ENCODE assay signal across 26 cellular contexts in the genomic region with DNA sequence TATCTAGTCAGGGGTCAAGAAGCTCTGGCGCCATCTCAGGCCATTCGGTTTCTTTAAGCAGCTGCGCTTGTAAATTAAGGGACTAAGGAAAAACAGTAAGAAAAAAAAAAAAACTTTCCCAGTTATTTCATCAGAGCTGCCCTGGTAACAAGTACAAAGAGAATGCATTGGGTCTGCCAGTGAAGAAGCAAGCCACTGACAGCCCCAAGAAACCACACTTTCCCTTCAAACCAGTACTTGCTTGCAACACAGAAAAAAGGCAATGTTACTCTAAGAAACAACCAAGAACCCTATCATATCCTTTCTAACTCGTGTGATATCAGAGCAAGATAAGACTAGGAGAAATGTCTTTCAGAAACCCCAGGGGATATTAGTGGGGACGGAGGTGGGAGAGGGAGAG. TPM values are rescaled to one million over a fixed set of nuclear protein-coding genes. Genes with fewer than 3 reads are reported as not detected.
A peak's percentile ranks its signal among the peaks of the same experiment; 100 is the strongest.
DNase-seq lines count a peak whose midpoint lies in the region; ATAC-seq, FAIRE-seq and TF ChIP-seq lines count a peak whose summit lies in the region.
"Had no signal": no experiment of that assay in that cellular context is flagged by ENCODE, and none has a peak within 500 bp of the region (broad histone marks: within the 10 kb centered on the region; RNA-seq: fewer than 3 reads in every experiment).

No MANE protein-coding gene starts in this region.

- intact Hi-C loops in heart left ventricle (cut with DNase I) (no loop called here), Panc1 (cut with micrococcal nuclease; ENCODE audit: unreplicated experiment) (no loop called here)

- CTCF ChIA-PET in Panc1 (lab: Charles Lee) = no interaction called here

- H3K4me3 ChIP-seq in cardiac muscle cell = no peak overlapping the region
- H3K4me3 ChIP-seq in heart left ventricle = no peak overlapping the region
- no peak overlapping the region for H3K4me3 ChIP-seq in Panc1 (ENCODE audit: low read depth in 2 of 2, low read length in 2 of 2)
- no peak overlapping the region for H3K4me3 ChIP-seq in endodermal cell (ENCODE audit: low read length)
- H3K4me3 ChIP-seq: K562, left lung, suprapubic skin had no signal

- H3K27ac Mint-ChIP-seq in endodermal cell = no peak overlapping the region

- ATAC-seq in heart left ventricle (no peak), Panc1 (no peak), HG03565 (IDR thresholded peaks at IDR 0.05; ENCODE audit: unreplicated experiment) (no peak)
- ATAC-seq: sciatic nerve had no signal

- no peaks in the 10 kb centered on the region for H3K9me3 Mint-ChIP-seq in endodermal cell
- H3K9me3 Mint-ChIP-seq: CD4-positive, CD25-positive, alpha-beta regulatory T cell; central memory CD8-positive, alpha-beta T cell had no signal

- H3K27me3 Mint-ChIP-seq in endodermal cell (ENCODE audit: insufficient read depth) = no peaks in the 10 kb centered on the region
- H3K27me3 Mint-ChIP-seq: CD4-positive, CD25-positive, alpha-beta regulatory T cell; central memory CD8-positive, alpha-beta T cell had no signal

- no peak for TF ChIP-seq POLR2A in heart left ventricle (IDR thresholded peaks at IDR 0.05)

- no peak overlapping the region for H3K4me3 Mint-ChIP-seq in endodermal cell
- H3K4me3 Mint-ChIP-seq: CD4-positive, CD25-positive, alpha-beta regulatory T cell; central memory CD8-positive, alpha-beta T cell had no signal

- no peak overlapping the region for H3K9ac ChIP-seq in endodermal cell (ENCODE audit: extremely low read depth, low read length, poor library complexity, severe bottlenecking)

- peak; percentile 7 for TF ChIP-seq CTCF in cardiac muscle cell (IDR thresholded peaks at IDR 0.05; ENCODE audit: low read depth, low read length)
- no peak for TF ChIP-seq CTCF in heart left ventricle (IDR thresholded peaks at IDR 0.05)
- TF ChIP-seq CTCF in Panc1 (IDR thresholded peaks at IDR 0.05) = 0 out of 2 replicates have a peak, but pooled peaks have one; percentile 31
- peak; percentile 49 for TF ChIP-seq CTCF in endodermal cell (conservative IDR thresholded peaks at IDR 0.05)

- H3K27me3 ChIP-seq in cardiac muscle cell (peaks cover 3% of the 10 kb centered on the region), heart left ventricle (no peaks in the 10 kb centered on the region), Panc1 (ENCODE audit: control insufficient read depth, insufficient read depth, low read length) (no peaks in the 10 kb centered on the region), endodermal cell (ENCODE audit: control insufficient read depth, insufficient read depth, low read length, poor library complexity, severe bottlenecking) (no peaks in the 10 kb centered on the region)
- H3K27me3 ChIP-seq: left lung, suprapubic skin had no signal

- POLR2A ChIA-PET in Panc1 (lab: Charles Lee) = interaction anchor here (0.7 kb wide), 1 partner anchor 268 kb away, joined by 5 read pairs; no protein-coding TSS in a partner anchor

- in situ Hi-C loops in Panc1 (cut with HindIII; ENCODE audit: low pct_unique_long_range_greater_than_20kb, low sequenced_read_pairs) = no loop called here

- H3K27ac ChIP-seq in cardiac muscle cell (no peak overlapping the region), heart left ventricle (no peak overlapping the region), Panc1 (ENCODE audit: low read length) (no peak overlapping the region), endodermal cell (ENCODE audit: low read depth, low read length) (no peak overlapping the region)
- H3K27ac ChIP-seq: epithelial cell of prostate, left lung, suprapubic skin had no signal

- peaks cover 21% of the 10 kb centered on the region for H3K4me1 Mint-ChIP-seq in endodermal cell

- FAIRE-seq in frontal cortex (lab: Jason Lieb, UNC) = no peak
- FAIRE-seq: astrocyte, G401.6, urothelium cell line had no signal

- no peaks in the 10 kb centered on the region for H3K36me3 Mint-ChIP-seq in endodermal cell (ENCODE audit: low read depth)
- H3K36me3 Mint-ChIP-seq: CD4-positive, CD25-positive, alpha-beta regulatory T cell had no signal

- no TSS peak for BruUV-seq in Panc1 (replicated peaks; lab: Mats Ljungman, UMichigan)

- H3K9me3 ChIP-seq in cardiac muscle cell (ENCODE audit: low read depth) (no peaks in the 10 kb centered on the region), heart left ventricle (no peaks in the 10 kb centered on the region), Panc1 (ENCODE audit: control insufficient read depth, insufficient read depth, low read depth, low read length) (no peaks in the 10 kb centered on the region; the same call in 1 of the 2 replicates), endodermal cell (ENCODE audit: control insufficient read depth, low read length) (no peaks in the 10 kb centered on the region)
- H3K9me3 ChIP-seq: left lung, suprapubic skin had no signal

- H3K4me1 ChIP-seq in cardiac muscle cell (ENCODE audit: low read depth) (no peaks in the 10 kb centered on the region), heart left ventricle (no peaks in the 10 kb centered on the region), Panc1 (ENCODE audit: control insufficient read depth, insufficient read depth, low read length) (no peaks in the 10 kb centered on the region), endodermal cell (ENCODE audit: control insufficient read depth, insufficient read depth, low read length) (peaks cover 5% of the 10 kb centered on the region)
- H3K4me1 ChIP-seq: left lung, suprapubic skin had no signal

- WGBS in heart left ventricle, 4 donors = 77 to 85% (median 80%) methylated on average over 5 of the region's 5 CpGs
- WGBS in endodermal cell (ENCODE audit: insufficient coverage in 1 of 2, insufficient read length in 1 of 2), 2 experiments = 81 to 84% methylated on average over 4 to 5 of the region's 5 CpGs

- H3K36me3 ChIP-seq in cardiac muscle cell (no peaks in the 10 kb centered on the region), heart left ventricle (no peaks in the 10 kb centered on the region), Panc1 (ENCODE audit: control insufficient read depth, insufficient read depth, low read length) (no peaks in the 10 kb centered on the region), endodermal cell (ENCODE audit: control insufficient read depth, insufficient read depth, low read length) (no peaks in the 10 kb centered on the region)
- H3K36me3 ChIP-seq: left lung, suprapubic skin had no signal

- DNase-seq in cardiac muscle cell (ENCODE audit: low read depth in 1 of 2, low spot score in 1 of 2) (peak in 1 of 2 donors; percentile 83), heart left ventricle (no peak), Panc1 (ENCODE audit: low read depth, low spot score) (no peak), endodermal cell (no peak), COLO668 (lab: John Stamatoyannopoulos, UW; ENCODE audit: unreplicated experiment) (no peak), frontal cortex (ENCODE audit: low spot score in 2 of 2) (no peak)
- DNase-seq: activated effector memory CD4-positive, alpha-beta T cell treated with anti-CD3 and anti-CD28 coated beads, Interleukin-2, amount 50 U/mL, for 16 hours; CD4-positive, CD25-positive, alpha-beta regulatory T cell; DMS153; left lung; midbrain; MM.1S; NCI-H187 treated with DMSO at 0.1 percent for 48 hours; NCI-H69; posterior cingulate gyrus had no signal

RNA-seq across cellular contexts. Expression of a gene that starts 40.6 kb away (rescaled TPM):
- total RNA-seq in cardiac muscle cell (not detected in 2 replicates), heart left ventricle (10 to 100 TPM in 2 of 9 donors, 1 to 10 TPM in 7; 1.2 to 42.0 (median 1.9) TPM), Panc1 (2021; ENCODE audit: unreplicated experiment) (0.31 TPM), endodermal cell (1 to 10 TPM in 1 of 2 donors, under 1 TPM in 1; 0.70 to 1.6 TPM), frontal cortex (3.7 TPM)
- polyA plus RNA-seq in cardiac muscle cell (not detected in 2 replicates), heart left ventricle (under 1 TPM; 0.65 to 1.00 TPM)
- not detected for polyA plus RNA-seq in Panc1 (2012; ENCODE audit: insufficient read length)
- polyA plus RNA-seq in endodermal cell (2013, experiment 1 of 2) = 0.14 TPM
- polyA plus RNA-seq in endodermal cell (2013, experiment 2 of 2) = 0.21 TPM
- total RNA-seq: astrocyte, fibroblast of villous mesenchyme, HT-29, K562 had no signal
- polyA plus RNA-seq: K562 had no signal

Comparison
In these comparisons a context has a peak if more than half of its experiments do, and no peak if none do; other contexts are left out.
1. CTCF ChIP-seq: peak in cardiac muscle cell (single experiment), Panc1 (single experiment) and endodermal cell (single experiment); none in heart left ventricle (0 of 12).